ENCODE assay signal across 22 cellular contexts in the genomic region with DNA sequence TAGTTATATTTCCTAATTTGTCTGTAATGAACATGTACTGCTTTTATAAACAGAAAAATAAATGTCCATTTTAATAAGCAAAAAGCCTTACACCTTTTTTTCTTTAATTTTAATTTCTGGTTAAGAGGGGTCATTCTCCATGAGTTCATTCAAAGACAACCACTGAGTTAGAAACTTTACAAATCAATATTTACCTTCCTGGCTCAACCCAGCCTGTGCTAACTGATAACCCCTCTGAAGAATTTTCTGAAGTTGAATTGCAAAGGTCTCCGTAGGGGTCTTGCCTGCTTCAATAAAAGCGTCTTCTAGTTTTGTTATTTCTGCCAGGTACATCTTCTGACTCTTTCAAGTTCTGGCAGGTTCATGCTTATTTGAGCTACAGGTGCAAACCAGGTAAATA.
"Had no signal": no experiment of that assay in that cellular context is flagged by ENCODE, and none has a peak within 500 bp of the region (broad histone marks: within the 10 kb centered on the region; RNA-seq: fewer than 3 reads in every experiment).

No MANE protein-coding gene starts in this region.

- H3K36me3 ChIP-seq: colonic mucosa, left lung, sigmoid colon, vagina had no signal

- H3K36me3 Mint-ChIP-seq: activated naive CD8-positive, alpha-beta T cell treated with anti-CD3 and anti-CD28 coated beads, Interleukin-2, amount 10 ng/mL, durations not matched to agents 7 days and 5 days; mesothelial cell of epicardium; natural killer cell; stimulated activated naive B cell treated with anti-CD40 and anti-IgM and Interleukin-4, amounts not matched to agents 10 μg/mL and 1 μg/mL and 100 μg/mL, for 72 hours had no signal

- H3K4me3 Mint-ChIP-seq: activated CD4-positive, alpha-beta memory T cell treated with anti-CD3 and anti-CD28 coated beads, Interleukin-2, amount 10 ng/mL, durations not matched to agents 7 days and 5 days; activated naive CD4-positive, alpha-beta T cell treated with anti-CD3 and anti-CD28 coated beads for 36 hours; activated naive CD8-positive, alpha-beta T cell treated with anti-CD3 and anti-CD28 coated beads, Interleukin-2, amount 10 ng/mL, durations not matched to agents 7 days and 5 days; activated T-cell treated with anti-CD3 and anti-CD28 coated beads, Interleukin-2, amount 50 U/mL, for 72 hours; mesothelial cell of epicardium; natural killer cell; stimulated activated naive B cell treated with anti-CD40 and anti-IgM and Interleukin-4, amounts not matched to agents 10 μg/mL and 1 μg/mL and 100 μg/mL, for 72 hours; T-helper 1 cell treated with Interleukin-12 subunit alpha and Interleukin-12 subunit beta and Interleukin-4 antibody, amounts not matched to agents 30 μg/mL and 1 μg/mL, for 36 hours had no signal

- DNase-seq: activated CD4-positive, alpha-beta memory T cell treated with anti-CD3 and anti-CD28 coated beads, Interleukin-2, amount 10 ng/mL, durations not matched to agents 7 days and 5 days; activated CD4-positive, alpha-beta T cell treated with anti-CD3 and anti-CD28 coated beads for 4 hours; activated CD4-positive, CD25-positive, alpha-beta regulatory T cell; activated effector memory CD4-positive, alpha-beta T cell treated with Interleukin-2 at 50 U/mL for 16 hours; activated naive CD4-positive, alpha-beta T cell treated with anti-CD3 and anti-CD28 coated beads for 36 hours; activated naive CD8-positive, alpha-beta T cell treated with anti-CD3 and anti-CD28 coated beads, Interleukin-2, amount 10 ng/mL, durations not matched to agents 7 days and 5 days; activated T-cell treated with anti-CD3 and anti-CD28 coated beads, Interleukin-2, amount 50 U/mL, for 72 hours; amniotic stem cell; colonic mucosa; left lung; natural killer cell; nucleus accumbens; sigmoid colon; stimulated activated CD4-positive, alpha-beta T cell treated with anti-CD3 and anti-CD28 coated beads, Interleukin-2, amount 100 ng/mL, for 48 hours; stimulated activated CD8-positive, alpha-beta memory T cell treated with anti-CD3 and anti-CD28 coated beads, Interleukin-4, amount 100 ng/mL, for 48 hours; stimulated activated naive B cell treated with anti-CD40 and anti-IgM and Interleukin-4, amounts not matched to agents 10 μg/mL and 1 μg/mL and 100 μg/mL, for 72 hours; trophoblast cell had no signal

- H3K4me1 Mint-ChIP-seq: activated CD4-positive, alpha-beta memory T cell treated with anti-CD3 and anti-CD28 coated beads, Interleukin-2, amount 10 ng/mL, durations not matched to agents 7 days and 5 days; activated naive CD8-positive, alpha-beta T cell treated with anti-CD3 and anti-CD28 coated beads, Interleukin-2, amount 10 ng/mL, durations not matched to agents 7 days and 5 days; mesothelial cell of epicardium; natural killer cell; stimulated activated naive B cell treated with anti-CD40 and anti-IgM and Interleukin-4, amounts not matched to agents 10 μg/mL and 1 μg/mL and 100 μg/mL, for 72 hours had no signal

- ATAC-seq: activated T-cell treated with anti-CD3 and anti-CD28 coated beads, Interleukin-2, amount 50 U/mL, for 72 hours; natural killer cell; stimulated activated naive B cell treated with anti-CD40 and anti-IgM and Interleukin-4, amounts not matched to agents 10 μg/mL and 1 μg/mL and 100 μg/mL, for 72 hours had no signal

- FAIRE-seq: bronchial epithelial cell had no signal

- H3K9me3 ChIP-seq: colonic mucosa, sigmoid colon, vagina had no signal

- H3K27me3 Mint-ChIP-seq: activated CD4-positive, alpha-beta memory T cell treated with anti-CD3 and anti-CD28 coated beads, Interleukin-2, amount 10 ng/mL, durations not matched to agents 7 days and 5 days; activated naive CD8-positive, alpha-beta T cell treated with anti-CD3 and anti-CD28 coated beads, Interleukin-2, amount 10 ng/mL, durations not matched to agents 7 days and 5 days; stimulated activated naive B cell treated with anti-CD40 and anti-IgM and Interleukin-4, amounts not matched to agents 10 μg/mL and 1 μg/mL and 100 μg/mL, for 72 hours had no signal

- H3K4me1 ChIP-seq: colonic mucosa, left lung, sigmoid colon, vagina had no signal

- H3K27ac ChIP-seq: colonic mucosa, epithelial cell of prostate, left lung, sigmoid colon, vagina had no signal

- H3K9me3 Mint-ChIP-seq: activated CD4-positive, alpha-beta memory T cell treated with anti-CD3 and anti-CD28 coated beads, Interleukin-2, amount 10 ng/mL, durations not matched to agents 7 days and 5 days; mesothelial cell of epicardium had no signal

- H3K27me3 ChIP-seq: colonic mucosa, left lung, sigmoid colon, vagina had no signal

- H3K27ac Mint-ChIP-seq: activated CD4-positive, alpha-beta memory T cell treated with anti-CD3 and anti-CD28 coated beads, Interleukin-2, amount 10 ng/mL, durations not matched to agents 7 days and 5 days; activated naive CD4-positive, alpha-beta T cell treated with anti-CD3 and anti-CD28 coated beads for 36 hours; activated naive CD8-positive, alpha-beta T cell treated with anti-CD3 and anti-CD28 coated beads, Interleukin-2, amount 10 ng/mL, durations not matched to agents 7 days and 5 days; activated T-cell treated with anti-CD3 and anti-CD28 coated beads, Interleukin-2, amount 50 U/mL, for 72 hours; mesothelial cell of epicardium; natural killer cell; stimulated activated naive B cell treated with anti-CD40 and anti-IgM and Interleukin-4, amounts not matched to agents 10 μg/mL and 1 μg/mL and 100 μg/mL, for 72 hours; T-helper 1 cell treated with Interleukin-12 subunit alpha and Interleukin-12 subunit beta and Interleukin-4 antibody, amounts not matched to agents 30 μg/mL and 1 μg/mL, for 36 hours had no signal

- H3K4me3 ChIP-seq: colonic mucosa, left lung, sigmoid colon, vagina had no signal
